In genomic region chr5:142654578-142655042, GRCh38 we compare ENCODE assay signal across 14 cellular contexts. TPM values are rescaled to one million over a fixed set of nuclear protein-coding genes. Genes with fewer than 3 reads are reported as not detected.
DNase-seq lines count a peak whose midpoint lies in the region; ATAC-seq and TF ChIP-seq lines count a peak whose summit lies in the region.
"Had no signal": no experiment of that assay in that cellular context is flagged by ENCODE, and none has a peak within 500 bp of the region (broad histone marks: within the 10 kb centered on the region; RNA-seq: fewer than 3 reads in every experiment).

No MANE protein-coding gene starts in this region.

- peak overlapping the region; percentile 53 for H2AFZ ChIP-seq in osteoblast (ENCODE audit: low read length)

- H3K36me3 ChIP-seq in esophagus muscularis mucosa (no peaks in the 10 kb centered on the region), osteoblast (ENCODE audit: insufficient read depth, low read length) (no peaks in the 10 kb centered on the region)
- H3K36me3 ChIP-seq: HAP-1 had no signal

- H3K27me3 Mint-ChIP-seq in activated CD4-positive, alpha-beta T cell treated with anti-CD3 and anti-CD28 coated beads, Interleukin-2, amount 10 ng/mL, durations not matched to agents 24 days and 14 days: peaks cover 25% of the 10 kb centered on the region

- no peak for TF ChIP-seq POLR2A in esophagus muscularis mucosa (IDR thresholded peaks at IDR 0.05; ENCODE audit: low read depth)

- H3K4me2 ChIP-seq in osteoblast (ENCODE audit: insufficient read depth, low read length): peak overlapping the region; percentile 66

- peak; percentile 23 for DNase-seq in ELF-1 (ENCODE audit: low read depth, low spot score)
- DNase-seq in esophagus muscularis mucosa (ENCODE audit: extremely low spot score): no peak
- no peak for DNase-seq in osteoblast (ENCODE audit: insufficient read length, low spot score, missing footprints)
- DNase-seq in T-helper 1 cell: no peak
- DNase-seq in activated CD4-positive, CD25-positive, alpha-beta regulatory T cell (lab: John Stamatoyannopoulos, UW): no peak
- no peak for DNase-seq in activated CD4-positive, alpha-beta T cell treated with anti-CD3 and anti-CD28 coated beads, Interleukin-2, amount 10 ng/mL, durations not matched to agents 24 days and 14 days
- DNase-seq: activated CD4-positive, alpha-beta T cell treated with anti-CD3 and anti-CD28 coated beads for 36 hours; activated naive CD8-positive, alpha-beta T cell treated with anti-CD3 and anti-CD28 coated beads, Interleukin-2, amount 10 ng/mL, durations not matched to agents 7 days and 5 days; GF-D8; stimulated activated CD4-positive, alpha-beta T cell treated with anti-CD3 and anti-CD28 coated beads, Interleukin-4, amount 100 ng/mL, for 1 hour had no signal

- ATAC-seq in SK-N-SH treated with all-trans-retinoic acid at 6 μM for 48 hours: peak; percentile 50; the same call in 2 of the 3 replicates
- no peak for ATAC-seq in HG02970 (IDR thresholded peaks at IDR 0.05; ENCODE audit: low FRiP score, unreplicated experiment)
- ATAC-seq: activated CD4-positive, alpha-beta T cell treated with anti-CD3 and anti-CD28 coated beads for 36 hours had no signal

- H3K27me3 ChIP-seq in esophagus muscularis mucosa (no peaks in the 10 kb centered on the region), osteoblast (ENCODE audit: insufficient read depth, low read length) (no peaks in the 10 kb centered on the region)

- H3K4me3 ChIP-seq in esophagus muscularis mucosa: no peak overlapping the region
- H3K4me3 ChIP-seq in osteoblast (ENCODE audit: insufficient read depth, low read length): no peak overlapping the region
- H3K4me3 ChIP-seq: HAP-1 had no signal

- H3K79me2 ChIP-seq in osteoblast (ENCODE audit: insufficient read depth, low read length): no peaks in the 10 kb centered on the region

- H3K36me3 Mint-ChIP-seq in activated CD4-positive, alpha-beta T cell treated with anti-CD3 and anti-CD28 coated beads, Interleukin-2, amount 10 ng/mL, durations not matched to agents 24 days and 14 days (ENCODE audit: low read depth): no peaks in the 10 kb centered on the region
- H3K36me3 Mint-ChIP-seq: activated naive CD8-positive, alpha-beta T cell treated with anti-CD3 and anti-CD28 coated beads, Interleukin-2, amount 10 ng/mL, durations not matched to agents 7 days and 5 days had no signal

- no peaks in the 10 kb centered on the region for H3K9me3 ChIP-seq in esophagus muscularis mucosa
- no peaks in the 10 kb centered on the region for H3K9me3 ChIP-seq in osteoblast (ENCODE audit: low read depth, low read length)
- H3K9me3 ChIP-seq: HAP-1 had no signal

- no peak overlapping the region for H3K4me3 Mint-ChIP-seq in activated CD4-positive, alpha-beta T cell treated with anti-CD3 and anti-CD28 coated beads, Interleukin-2, amount 10 ng/mL, durations not matched to agents 24 days and 14 days
- H3K4me3 Mint-ChIP-seq: activated CD4-positive, alpha-beta T cell treated with anti-CD3 and anti-CD28 coated beads for 36 hours; activated naive CD8-positive, alpha-beta T cell treated with anti-CD3 and anti-CD28 coated beads, Interleukin-2, amount 10 ng/mL, durations not matched to agents 7 days and 5 days; dendritic cell treated with granulocyte-macrophage colony-stimulating factor and Interleukin-4, amounts not matched to agents 40 ng/mL and 50 ng/mL, for 4 days had no signal

- H4K20me1 ChIP-seq in osteoblast (ENCODE audit: insufficient read depth, low read length): no peaks in the 10 kb centered on the region

- H3K4me1 ChIP-seq in esophagus muscularis mucosa: peaks cover 10 to 16% (median 14%) of the 10 kb centered on the region in 4 donors
- H3K4me1 ChIP-seq in osteoblast (ENCODE audit: insufficient read depth, low read length): peaks cover 12% of the 10 kb centered on the region
- H3K4me1 ChIP-seq: HAP-1 had no signal

- no peak overlapping the region for H3K27ac Mint-ChIP-seq in activated CD4-positive, alpha-beta T cell treated with anti-CD3 and anti-CD28 coated beads, Interleukin-2, amount 10 ng/mL, durations not matched to agents 24 days and 14 days
- H3K27ac Mint-ChIP-seq: activated CD4-positive, alpha-beta T cell treated with anti-CD3 and anti-CD28 coated beads for 36 hours; activated naive CD8-positive, alpha-beta T cell treated with anti-CD3 and anti-CD28 coated beads, Interleukin-2, amount 10 ng/mL, durations not matched to agents 7 days and 5 days; dendritic cell treated with granulocyte-macrophage colony-stimulating factor and Interleukin-4, amounts not matched to agents 40 ng/mL and 50 ng/mL, for 4 days had no signal

- intact Hi-C loops in esophagus muscularis mucosa (cut with DNase I): loop anchor here (2.0 kb wide), 1 partner anchor 42 kb away; no protein-coding TSS in a partner anchor
- intact Hi-C loops in activated CD4-positive, alpha-beta T cell treated with anti-CD3 and anti-CD28 coated beads, Interleukin-2, amount 10 ng/mL, durations not matched to agents 24 days and 14 days (cut with micrococcal nuclease): loop anchor here (1.0 to 2.0 kb wide), 3 partner anchors 44 to 234 kb away; no protein-coding TSS in a partner anchor

- peak overlapping the region in 3 of 4 donors; percentile 15 to 56 (median 32) for H3K27ac ChIP-seq in esophagus muscularis mucosa (replicated peaks in 1 of 4)
- no peak overlapping the region for H3K27ac ChIP-seq in osteoblast (ENCODE audit: low read depth, low read length)

- no peaks in the 10 kb centered on the region for H3K4me1 Mint-ChIP-seq in activated CD4-positive, alpha-beta T cell treated with anti-CD3 and anti-CD28 coated beads, Interleukin-2, amount 10 ng/mL, durations not matched to agents 24 days and 14 days
- H3K4me1 Mint-ChIP-seq: activated naive CD8-positive, alpha-beta T cell treated with anti-CD3 and anti-CD28 coated beads, Interleukin-2, amount 10 ng/mL, durations not matched to agents 7 days and 5 days had no signal

- H3K9me3 Mint-ChIP-seq in activated CD4-positive, alpha-beta T cell treated with anti-CD3 and anti-CD28 coated beads, Interleukin-2, amount 10 ng/mL, durations not matched to agents 24 days and 14 days: no peaks in the 10 kb centered on the region
- H3K9me3 Mint-ChIP-seq: activated naive CD8-positive, alpha-beta T cell treated with anti-CD3 and anti-CD28 coated beads, Interleukin-2, amount 10 ng/mL, durations not matched to agents 7 days and 5 days; dendritic cell treated with granulocyte-macrophage colony-stimulating factor and Interleukin-4, amounts not matched to agents 40 ng/mL and 50 ng/mL, for 4 days had no signal

- WGBS in esophagus muscularis mucosa: 66% methylated on average over 8 of the region's 8 CpGs

- TF ChIP-seq EP300 in esophagus muscularis mucosa (IDR thresholded peaks at IDR 0.05): no peak

- TF ChIP-seq CTCF in esophagus muscularis mucosa (IDR thresholded peaks at IDR 0.05) (no peak), osteoblast (IDR thresholded peaks at IDR 0.05; ENCODE audit: extremely low read depth, low read depth, low read length) (no peak)

TF ChIP-seq in SK-N-SH treated with all-trans-retinoic acid at 6 μM for 48 hours, 23 proteins besides CTCF, POLR2A, EP300 and RAD21 (continues in another document):
- TF ChIP-seq BACH2 (CRISPR knock-in tag; IDR thresholded peaks at IDR 0.05; ENCODE audit: borderline replicate concordance) (no peak), RARB (CRISPR knock-in tag; IDR thresholded peaks at IDR 0.05) (no peak), ZNF8 (CRISPR knock-in tag; IDR thresholded peaks at IDR 0.05) (no peak), OSR1 (CRISPR knock-in tag; IDR thresholded peaks at IDR 0.05) (no peak), TOX (CRISPR knock-in tag; IDR thresholded peaks at IDR 0.05; ENCODE audit: borderline replicate concordance) (no peak), TCF4 (CRISPR knock-in tag; IDR thresholded peaks at IDR 0.05; ENCODE audit: borderline replicate concordance) (no peak), PPARA (CRISPR knock-in tag; IDR thresholded peaks at IDR 0.05; ENCODE audit: borderline replicate concordance) (no peak), POU6F1 (CRISPR knock-in tag; IDR thresholded peaks at IDR 0.05; ENCODE audit: borderline replicate concordance, low read depth) (no peak), GLIS3 (CRISPR knock-in tag; IDR thresholded peaks at IDR 0.05) (no peak), ZFP3 (CRISPR knock-in tag; IDR thresholded peaks at IDR 0.05) (no peak), ZNF565 (CRISPR knock-in tag; conservative IDR thresholded peaks at IDR 0.05; ENCODE audit: low read depth) (no peak), ISL1 (CRISPR knock-in tag; IDR thresholded peaks at IDR 0.05) (no peak), ZFP30 (CRISPR knock-in tag; IDR thresholded peaks at IDR 0.05) (no peak), PATZ1 (CRISPR knock-in tag; IDR thresholded peaks at IDR 0.05; ENCODE audit: borderline replicate concordance) (no peak)

RNA-seq across cellular contexts. Expression of gene FGF1, which starts 31.3 kb away (rescaled TPM):
- 1 to 10 TPM; 1.7 to 4.0 (median 2.9) TPM for total RNA-seq in esophagus muscularis mucosa
- 2.9 and 4.3 TPM in 2 replicates for total RNA-seq in osteoblast
- total RNA-seq in activated CD4-positive, alpha-beta T cell treated with anti-CD3 and anti-CD28 coated beads, Interleukin-2, amount 10 ng/mL, durations not matched to agents 24 days and 14 days: not detected in 2 replicates
- total RNA-seq: activated CD4-positive, alpha-beta T cell treated with anti-CD3 and anti-CD28 coated beads for 36 hours; activated naive CD8-positive, alpha-beta T cell treated with anti-CD3 and anti-CD28 coated beads, Interleukin-2, amount 10 ng/mL, durations not matched to agents 7 days and 5 days had no signal
